16 cellular contexts compared by ENCODE assay signal in genomic region chr12:125134576-125134975, GRCh38. TPM values are rescaled to one million over a fixed set of nuclear protein-coding genes. Genes with fewer than 3 reads are reported as not detected.
A peak's percentile ranks its signal among the peaks of the same experiment; 100 is the strongest.
DNase-seq lines count a peak whose midpoint lies in the region; ATAC-seq and TF ChIP-seq lines count a peak whose summit lies in the region.
"Had no signal": no experiment of that assay in that cellular context is flagged by ENCODE, and none has a peak within 500 bp of the region (broad histone marks: within the 10 kb centered on the region; RNA-seq: fewer than 3 reads in every experiment).

No MANE protein-coding gene starts in this region.

- H3K27me3 ChIP-seq in body of pancreas = no peaks in the 10 kb centered on the region
- H3K27me3 ChIP-seq: BE2C; BLaER1 treated with 17β-estradiol and CSF1 and Interleukin-3, amounts not matched to agents 10 nM and 100 nM had no signal

- TF ChIP-seq CTCF in endothelial cell (IDR thresholded peaks at IDR 0.05; ENCODE audit: unreplicated experiment) (no peak), body of pancreas (IDR thresholded peaks at IDR 0.05) (no peak)

- H3K27ac Mint-ChIP-seq in stimulated activated naive CD8-positive, alpha-beta T cell treated with anti-CD3 and anti-CD28 coated beads, Interleukin-15, amount 100 ng/mL, for 72 hours = peak overlapping the region in 1 of 2 donors; percentile 93
- no peak overlapping the region for H3K27ac Mint-ChIP-seq in endothelial cell (ENCODE audit: unreplicated experiment)
- H3K27ac Mint-ChIP-seq: CD4-positive, alpha-beta T cell; CD8-positive, alpha-beta T cell had no signal

- H3K4me1 Mint-ChIP-seq in stimulated activated naive CD8-positive, alpha-beta T cell treated with anti-CD3 and anti-CD28 coated beads, Interleukin-15, amount 100 ng/mL, for 72 hours = no peaks in the 10 kb centered on the region
- H3K4me1 Mint-ChIP-seq in endothelial cell (ENCODE audit: unreplicated experiment) = peaks cover 7% of the 10 kb centered on the region

- ATAC-seq in stimulated activated naive CD8-positive, alpha-beta T cell treated with anti-CD3 and anti-CD28 coated beads, Interleukin-15, amount 100 ng/mL, for 72 hours = peak; percentile 21
- ATAC-seq in stimulated activated naive CD8-positive, alpha-beta T cell treated with anti-CD3 and anti-CD28 coated beads, Interleukin-15, Interleukin-2, amounts not matched to agents 100 U/mL and 50 U/mL, for 24 hours = no peak
- no peak for ATAC-seq in body of pancreas
- ATAC-seq in left ventricle myocardium superior = no peak
- ATAC-seq: A549; CD8-positive, alpha-beta T cell had no signal

- no peak overlapping the region for H3K4me3 Mint-ChIP-seq in stimulated activated naive CD8-positive, alpha-beta T cell treated with anti-CD3 and anti-CD28 coated beads, Interleukin-15, amount 100 ng/mL, for 72 hours
- peak overlapping the region; percentile 51 for H3K4me3 Mint-ChIP-seq in endothelial cell (ENCODE audit: unreplicated experiment)
- H3K4me3 Mint-ChIP-seq: CD4-positive, alpha-beta T cell; CD8-positive, alpha-beta T cell had no signal

- TF ChIP-seq POLR2A in body of pancreas (IDR thresholded peaks at IDR 0.05) = no peak

- no peak overlapping the region for H3K4me3 ChIP-seq in body of pancreas
- H3K4me3 ChIP-seq: A549; BLaER1 treated with 17β-estradiol and CSF1 and Interleukin-3, amounts not matched to agents 10 nM and 100 nM had no signal

- no peaks in the 10 kb centered on the region for H3K9me3 Mint-ChIP-seq in stimulated activated naive CD8-positive, alpha-beta T cell treated with anti-CD3 and anti-CD28 coated beads, Interleukin-15, amount 100 ng/mL, for 72 hours
- no peaks in the 10 kb centered on the region for H3K9me3 Mint-ChIP-seq in endothelial cell (ENCODE audit: unreplicated experiment)
- H3K9me3 Mint-ChIP-seq: CD4-positive, alpha-beta T cell; CD8-positive, alpha-beta T cell had no signal

- H3K36me3 ChIP-seq in body of pancreas (replicated peaks in 1 of 2; ENCODE audit: insufficient read depth in 1 of 2, low read depth in 2 of 2) = peaks cover 3 to 4% of the 10 kb centered on the region in 2 donors
- H3K36me3 ChIP-seq: BE2C had no signal

- no peaks in the 10 kb centered on the region for H3K27me3 Mint-ChIP-seq in stimulated activated naive CD8-positive, alpha-beta T cell treated with anti-CD3 and anti-CD28 coated beads, Interleukin-15, amount 100 ng/mL, for 72 hours
- peaks cover 12% of the 10 kb centered on the region for H3K27me3 Mint-ChIP-seq in endothelial cell (ENCODE audit: unreplicated experiment)
- H3K27me3 Mint-ChIP-seq: CD4-positive, alpha-beta T cell had no signal

- intact Hi-C loops in body of pancreas (cut with DNase I) (no loop called here), left ventricle myocardium superior (cut with micrococcal nuclease) (no loop called here)

- no peaks in the 10 kb centered on the region for H3K9me3 ChIP-seq in body of pancreas
- H3K9me3 ChIP-seq: A549, BE2C, Caco-2 had no signal

- H3K27ac ChIP-seq in body of pancreas = no peak overlapping the region
- H3K27ac ChIP-seq: 22Rv1; A549; BLaER1 treated with 17β-estradiol and CSF1 and Interleukin-3, amounts not matched to agents 10 nM and 100 nM; C4-2B had no signal

- WGBS in body of pancreas, 2 donors = 90 to 94% methylated on average over 14 of the region's 14 CpGs

- no peaks in the 10 kb centered on the region for H3K4me1 ChIP-seq in body of pancreas
- H3K4me1 ChIP-seq: BE2C, Caco-2 had no signal

- DNase-seq in stimulated activated naive CD8-positive, alpha-beta T cell treated with anti-CD3 and anti-CD28 coated beads, Interleukin-15, amount 100 ng/mL, for 72 hours = no peak
- DNase-seq in stimulated activated naive CD8-positive, alpha-beta T cell treated with anti-CD3 and anti-CD28 coated beads, Interleukin-15, Interleukin-2, amounts not matched to agents 100 U/mL and 50 U/mL, for 24 hours = no peak
- DNase-seq in endothelial cell (ENCODE audit: low spot score) (no peak), body of pancreas (no peak), left ventricle myocardium superior (no peak)
- DNase-seq: BE2C; Caco-2; Calu3; CD4-positive, alpha-beta T cell; CD8-positive, alpha-beta T cell; DMS79 treated with DMSO at 0.1 percent for 48 hours; GF-D8 had no signal

- peaks cover 45% of the 10 kb centered on the region for H3K36me3 Mint-ChIP-seq in endothelial cell (ENCODE audit: low read depth, unreplicated experiment)

RNA-seq across cellular contexts. Expression of gene TMEM132B, which starts 51.6 kb away (rescaled TPM):
- total RNA-seq in endothelial cell (ENCODE audit: unreplicated experiment) (2.2 TPM), body of pancreas (under 1 TPM; 0.26 to 0.33 TPM), left ventricle myocardium superior (4.2 TPM)
- total RNA-seq: Caco-2; CD4-positive, alpha-beta T cell; CD8-positive, alpha-beta T cell had no signal
